Comparison of ENCODE assay signal across 23 cellular contexts in genomic region chr6:169795196-169795595, GRCh38. TPM values are rescaled to one million over a fixed set of nuclear protein-coding genes. Genes with fewer than 3 reads are reported as not detected.
DNase-seq lines count a peak whose midpoint lies in the region; ATAC-seq and TF ChIP-seq lines count a peak whose summit lies in the region.
"Had no signal": no experiment of that assay in that cellular context is flagged by ENCODE, and none has a peak within 500 bp of the region (broad histone marks: within the 10 kb centered on the region; RNA-seq: fewer than 3 reads in every experiment).

No MANE protein-coding gene starts in this region.

- no peak for ATAC-seq in HG03571 (IDR thresholded peaks at IDR 0.05; ENCODE audit: unreplicated experiment)
- ATAC-seq in left lung = no peak
- ATAC-seq: CD8-positive, alpha-beta T cell; K562; psoas muscle had no signal

- TF ChIP-seq CTCF in neural progenitor cell (IDR thresholded peaks at IDR 0.05) = no peak
- no peak for TF ChIP-seq CTCF in left lung (IDR thresholded peaks at IDR 0.05)

- H3K9me3 ChIP-seq in neural progenitor cell (ENCODE audit: low read depth) = no peaks in the 10 kb centered on the region
- no peaks in the 10 kb centered on the region for H3K9me3 ChIP-seq in left lung
- H3K9me3 ChIP-seq: neutrophil, psoas muscle had no signal

- H3K27me3 Mint-ChIP-seq in neural progenitor cell (ENCODE audit: insufficient read depth, low read depth) = peaks cover 6% of the 10 kb centered on the region

- H3K4me1 ChIP-seq in neural progenitor cell = peaks cover 9% of the 10 kb centered on the region
- H3K4me1 ChIP-seq in left lung = peaks cover 0 to 13% of the 10 kb centered on the region in 2 donors

- no peak overlapping the region for H3K4me3 Mint-ChIP-seq in neural progenitor cell
- H3K4me3 Mint-ChIP-seq: activated naive CD8-positive, alpha-beta T cell treated with anti-CD3 and anti-CD28 coated beads, Interleukin-2, amount 10 ng/mL, durations not matched to agents 7 days and 5 days; CD8-positive, alpha-beta T cell; central memory CD8-positive, alpha-beta T cell; immature natural killer cell; T-helper 1 cell treated with Interleukin-12 subunit alpha and Interleukin-12 subunit beta and Interleukin-4 antibody, amounts not matched to agents 30 μg/mL and 1 μg/mL, for 36 hours had no signal

- no peak overlapping the region for H3K4me2 ChIP-seq in neural progenitor cell

- no peak overlapping the region for H2AFZ ChIP-seq in neural progenitor cell (replicated peaks)

- H3K36me3 Mint-ChIP-seq in neural progenitor cell = no peaks in the 10 kb centered on the region
- H3K36me3 Mint-ChIP-seq: activated naive CD8-positive, alpha-beta T cell treated with anti-CD3 and anti-CD28 coated beads, Interleukin-2, amount 10 ng/mL, durations not matched to agents 7 days and 5 days; CD8-positive, alpha-beta T cell; immature natural killer cell had no signal

- no peak overlapping the region for H3K27ac ChIP-seq in neural progenitor cell
- H3K27ac ChIP-seq in left lung = no peak overlapping the region
- H3K27ac ChIP-seq: neutrophil, psoas muscle had no signal

- H3K9me3 Mint-ChIP-seq in neural progenitor cell = no peaks in the 10 kb centered on the region
- H3K9me3 Mint-ChIP-seq: activated naive CD8-positive, alpha-beta T cell treated with anti-CD3 and anti-CD28 coated beads, Interleukin-2, amount 10 ng/mL, durations not matched to agents 7 days and 5 days; CD8-positive, alpha-beta T cell; central memory CD8-positive, alpha-beta T cell; T-helper 1 cell treated with Interleukin-12 subunit alpha and Interleukin-12 subunit beta and Interleukin-4 antibody, amounts not matched to agents 30 μg/mL and 1 μg/mL, for 36 hours had no signal

- H3K4me3 ChIP-seq in neural progenitor cell (no peak overlapping the region), left lung (no peak overlapping the region)
- H3K4me3 ChIP-seq: K562, psoas muscle had no signal

- H3K27me3 ChIP-seq in neural progenitor cell (peaks cover 8% of the 10 kb centered on the region), left lung (peaks cover 0 to 7% of the 10 kb centered on the region in 2 donors)

- peaks cover 47% of the 10 kb centered on the region for H3K4me1 Mint-ChIP-seq in neural progenitor cell

- H3F3A ChIP-seq in neural progenitor cell (ENCODE audit: low read depth) = peaks cover 4% of the 10 kb centered on the region

- no peaks in the 10 kb centered on the region for H3K79me2 ChIP-seq in neural progenitor cell (ENCODE audit: low read depth)

- H3K36me3 ChIP-seq in neural progenitor cell (no peaks in the 10 kb centered on the region), left lung (no peaks in the 10 kb centered on the region)
- H3K36me3 ChIP-seq: neutrophil had no signal

- DNase-seq in NCI-H1417 (lab: John Stamatoyannopoulos, UW) = peak in 2 of 3 experiments; percentile 7 to 34
- DNase-seq in NCI-H1417 treated with DMSO at 0.1 percent for 48 hours (lab: John Stamatoyannopoulos, UW) = no peak
- peak; percentile 21 for DNase-seq in DMS79 (lab: John Stamatoyannopoulos, UW)
- DNase-seq in SKM-1 (lab: John Stamatoyannopoulos, UW; ENCODE audit: unreplicated experiment) = peak; percentile 27
- no peak for DNase-seq in neural progenitor cell (ENCODE audit: low spot score)
- DNase-seq in left lung = no peak
- no peak for DNase-seq in activated naive CD4-positive, alpha-beta T cell (lab: John Stamatoyannopoulos, UW)
- DNase-seq: activated naive CD8-positive, alpha-beta T cell treated with anti-CD3 and anti-CD28 coated beads, Interleukin-2, amount 10 ng/mL, durations not matched to agents 7 days and 5 days; activated T-cell treated with anti-CD3 and anti-CD28 coated beads for 4 hours; GDM1; hypothalamus; immature natural killer cell; NCI-H1694 treated with DMSO at 0.1 percent for 48 hours; NCI-H526; psoas muscle; stimulated activated CD4-positive, alpha-beta T cell treated with anti-CD3 and anti-CD28 coated beads, Interleukin-15, amount 100 ng/mL, for 24 hours; stimulated activated naive CD4-positive, alpha-beta T cell treated with Interleukin-2 at 50 U/mL for 16 hours had no signal

- H3K9ac ChIP-seq in neural progenitor cell = no peak overlapping the region

- intact Hi-C loops in left lung (cut with DNase I) = no loop called here

- peak overlapping the region; percentile 67 for H3K27ac Mint-ChIP-seq in neural progenitor cell
- H3K27ac Mint-ChIP-seq: activated naive CD8-positive, alpha-beta T cell treated with anti-CD3 and anti-CD28 coated beads, Interleukin-2, amount 10 ng/mL, durations not matched to agents 7 days and 5 days; CD8-positive, alpha-beta T cell; immature natural killer cell; T-helper 1 cell treated with Interleukin-12 subunit alpha and Interleukin-12 subunit beta and Interleukin-4 antibody, amounts not matched to agents 30 μg/mL and 1 μg/mL, for 36 hours had no signal

- H4K20me1 ChIP-seq in neural progenitor cell (ENCODE audit: low read depth) = no peaks in the 10 kb centered on the region

RNA-seq across cellular contexts. Expression of gene ERMARD, which starts 43.8 kb away (rescaled TPM):
- total RNA-seq in neural progenitor cell (ENCODE audit: low replicate concordance) (23.9 and 31.4 TPM in 2 replicates), left lung (10 to 100 TPM; 16.8 to 24.0 TPM)

RNA-seq across cellular contexts. Expression of gene DYNLT2, which starts 43.8 kb away (rescaled TPM):
- total RNA-seq in neural progenitor cell (ENCODE audit: low replicate concordance) (3.3 and 4.7 TPM in 2 replicates), left lung (1 to 10 TPM; 1.4 to 1.7 TPM)

Comparison
In these comparisons a context has a peak if more than half of its experiments do, and no peak if none do; other contexts are left out.
1. DNase-seq: peak in NCI-H1417 (2 of 3), DMS79 (single experiment) and SKM-1 (single experiment); none in NCI-H1417 treated with DMSO at 0.1 percent for 48 hours (single experiment), neural progenitor cell (single experiment), left lung (0 of 2) and activated naive CD4-positive, alpha-beta T cell (0 of 4).